ENCODE assay signal across 1 cellular context in the genomic region with DNA sequence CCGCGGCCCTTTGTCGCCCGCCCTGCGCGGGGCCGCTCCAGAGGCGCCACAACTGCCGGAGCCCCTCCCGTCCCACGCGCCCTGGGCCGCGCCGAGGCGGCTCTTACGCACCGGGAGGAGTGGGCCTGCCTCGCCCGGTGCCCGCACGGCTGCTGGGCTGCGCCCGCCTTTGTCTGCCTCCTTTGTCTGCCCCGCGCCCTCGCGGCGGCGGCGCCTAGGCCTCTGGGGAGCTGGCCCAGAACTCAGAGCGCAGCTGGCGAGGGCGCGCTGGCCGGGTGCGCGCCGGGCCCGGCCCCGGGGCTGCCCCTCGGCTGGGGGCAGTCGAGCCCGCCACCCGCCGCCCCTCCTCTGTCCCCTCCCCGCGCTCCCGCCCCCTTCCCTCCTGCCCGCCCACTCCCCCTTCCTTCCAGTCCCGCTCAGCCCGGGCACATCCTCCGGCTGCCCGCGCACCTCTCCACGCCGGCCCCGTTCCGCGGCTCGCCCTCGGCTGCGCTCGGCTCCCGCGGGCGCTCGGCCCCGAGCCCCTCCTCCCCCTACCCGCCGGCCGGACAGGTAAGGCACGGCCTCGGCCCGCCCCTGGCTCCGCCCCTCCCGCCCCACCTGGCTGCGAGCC.
TF ChIP-seq lines count a peak whose summit lies in the region.

A gene with protein sequence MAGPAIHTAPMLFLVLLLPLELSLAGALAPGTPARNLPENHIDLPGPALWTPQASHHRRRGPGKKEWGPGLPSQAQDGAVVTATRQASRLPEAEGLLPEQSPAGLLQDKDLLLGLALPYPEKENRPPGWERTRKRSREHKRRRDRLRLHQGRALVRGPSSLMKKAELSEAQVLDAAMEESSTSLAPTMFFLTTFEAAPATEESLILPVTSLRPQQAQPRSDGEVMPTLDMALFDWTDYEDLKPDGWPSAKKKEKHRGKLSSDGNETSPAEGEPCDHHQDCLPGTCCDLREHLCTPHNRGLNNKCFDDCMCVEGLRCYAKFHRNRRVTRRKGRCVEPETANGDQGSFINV (plus strand): TSS at position 409 of the 613 bp plus-strand sequence. CDS start 14,549 bp downstream, outside the sequence.

TF ChIP-seq in IMR-90, 13 proteins besides CTCF, POLR2A, EP300 and RAD21 (continued from another document):
- TF ChIP-seq, protein P1, sequence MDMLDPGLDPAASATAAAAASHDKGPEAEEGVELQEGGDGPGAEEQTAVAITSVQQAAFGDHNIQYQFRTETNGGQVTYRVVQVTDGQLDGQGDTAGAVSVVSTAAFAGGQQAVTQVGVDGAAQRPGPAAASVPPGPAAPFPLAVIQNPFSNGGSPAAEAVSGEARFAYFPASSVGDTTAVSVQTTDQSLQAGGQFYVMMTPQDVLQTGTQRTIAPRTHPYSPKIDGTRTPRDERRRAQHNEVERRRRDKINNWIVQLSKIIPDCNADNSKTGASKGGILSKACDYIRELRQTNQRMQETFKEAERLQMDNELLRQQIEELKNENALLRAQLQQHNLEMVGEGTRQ (IDR thresholded peaks at IDR 0.05; ENCODE audit: low read depth, low read length): no peak
- TF ChIP-seq CEBPB (IDR thresholded peaks at IDR 0.05; ENCODE audit: low read depth, low read length) (no peak), CHD1 (IDR thresholded peaks at IDR 0.05; ENCODE audit: low read depth, low read length) (no peak)
- TF ChIP-seq, protein P2, sequence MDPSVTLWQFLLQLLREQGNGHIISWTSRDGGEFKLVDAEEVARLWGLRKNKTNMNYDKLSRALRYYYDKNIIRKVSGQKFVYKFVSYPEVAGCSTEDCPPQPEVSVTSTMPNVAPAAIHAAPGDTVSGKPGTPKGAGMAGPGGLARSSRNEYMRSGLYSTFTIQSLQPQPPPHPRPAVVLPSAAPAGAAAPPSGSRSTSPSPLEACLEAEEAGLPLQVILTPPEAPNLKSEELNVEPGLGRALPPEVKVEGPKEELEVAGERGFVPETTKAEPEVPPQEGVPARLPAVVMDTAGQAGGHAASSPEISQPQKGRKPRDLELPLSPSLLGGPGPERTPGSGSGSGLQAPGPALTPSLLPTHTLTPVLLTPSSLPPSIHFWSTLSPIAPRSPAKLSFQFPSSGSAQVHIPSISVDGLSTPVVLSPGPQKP (IDR thresholded peaks at IDR 0.05; ENCODE audit: borderline replicate concordance, low read depth, low read length): no peak
TF ChIP-seq in IMR-90: peak in this region for 0.
